In the genomic region with DNA sequence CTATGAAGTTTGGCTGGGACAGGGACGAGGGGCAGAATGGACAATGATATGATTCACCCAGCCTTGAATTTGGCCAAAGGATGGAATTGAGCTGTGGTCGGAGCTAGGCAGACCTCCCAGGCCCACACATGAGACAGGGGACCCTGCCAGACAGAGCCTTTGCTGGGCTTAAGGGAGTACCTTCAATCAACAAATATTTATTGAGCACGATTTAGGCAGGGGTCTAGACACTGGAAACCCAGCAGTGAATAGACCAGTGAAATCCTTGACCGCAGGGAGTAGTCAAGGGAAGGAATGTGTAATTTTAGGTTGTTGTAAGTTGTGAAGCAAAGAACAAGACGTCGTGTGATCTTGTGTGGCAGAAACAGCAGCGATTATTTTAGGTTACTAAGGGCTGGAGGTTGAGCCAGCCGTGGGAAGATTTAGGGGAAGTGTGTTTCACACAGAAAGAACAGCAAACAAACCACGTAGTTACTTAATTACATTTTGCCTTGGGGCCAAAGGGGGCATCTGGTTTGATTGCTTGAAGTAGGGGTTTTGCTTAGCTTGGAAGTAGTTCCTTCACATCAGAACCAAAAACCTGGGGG, we compare ENCODE assay signal across 8 cellular contexts. TPM values are rescaled to one million over a fixed set of nuclear protein-coding genes. Genes with fewer than 3 reads are reported as not detected.
DNase-seq lines count a peak whose midpoint lies in the region; ATAC-seq, FAIRE-seq and TF ChIP-seq lines count a peak whose summit lies in the region.

No MANE protein-coding gene starts in this region.

- peaks cover 28% of the 10 kb centered on the region for H3K4me1 Mint-ChIP-seq in activated naive CD8-positive, alpha-beta T cell (ENCODE audit: low read depth)
- H3K4me1 Mint-ChIP-seq in stimulated activated naive CD8-positive, alpha-beta T cell treated with anti-CD3 and anti-CD28 coated beads, Interleukin-15, amount 100 ng/mL, for 72 hours, result peaks cover 26% of the 10 kb centered on the region

- DNase-seq in GM19239 (ENCODE audit: insufficient read length, low spot score) (no peak), NB4 (ENCODE audit: low read depth) (peak; percentile 90), keratinocyte (ENCODE audit: low read depth, low spot score) (no peak), NCI-H1930 (lab: John Stamatoyannopoulos, UW) (no peak), epidermal melanocyte (ENCODE audit: insufficient read length, low spot score) (no peak)
- peak in 1 of 2 donors; percentile 38 for DNase-seq in stimulated activated naive CD8-positive, alpha-beta T cell treated with anti-CD3 and anti-CD28 coated beads, Interleukin-15, amount 100 ng/mL, for 72 hours

- peak overlapping the region; percentile 99 for H3K27ac Mint-ChIP-seq in activated naive CD8-positive, alpha-beta T cell
- peak overlapping the region; percentile 98 to 99 for H3K27ac Mint-ChIP-seq in stimulated activated naive CD8-positive, alpha-beta T cell treated with anti-CD3 and anti-CD28 coated beads, Interleukin-15, amount 100 ng/mL, for 72 hours

- H4K20me1 ChIP-seq in keratinocyte (ENCODE audit: control insufficient read depth, extremely low read depth, insufficient read depth, low read length), result no peaks in the 10 kb centered on the region

- H3K27ac ChIP-seq in keratinocyte (ENCODE audit: control insufficient read depth, insufficient read depth, low read length), result peak overlapping the region; percentile 56

- peak overlapping the region; percentile 97 for H3K4me3 Mint-ChIP-seq in activated naive CD8-positive, alpha-beta T cell
- peak overlapping the region; percentile 89 to 91 for H3K4me3 Mint-ChIP-seq in stimulated activated naive CD8-positive, alpha-beta T cell treated with anti-CD3 and anti-CD28 coated beads, Interleukin-15, amount 100 ng/mL, for 72 hours

- TF ChIP-seq POLR2A in NB4 (IDR thresholded peaks at IDR 0.05; ENCODE audit: extremely low read depth, insufficient read length), result no peak

- no peaks in the 10 kb centered on the region for H3K9me3 ChIP-seq in keratinocyte (ENCODE audit: control insufficient read depth, low read depth, low read length)

- peak overlapping the region; percentile 95 for H3K4me2 ChIP-seq in keratinocyte (ENCODE audit: control insufficient read depth, extremely low read depth, insufficient read depth, low read depth, low read length)

- no peaks in the 10 kb centered on the region for H3K36me3 ChIP-seq in keratinocyte (ENCODE audit: control insufficient read depth in 2 of 2, extremely low read depth in 1 of 2, insufficient read depth in 2 of 2, low read length in 2 of 2)

- H3K4me3 ChIP-seq in NB4 (ENCODE audit: low read depth, low read length) (peak overlapping the region; percentile 70), keratinocyte (ENCODE audit: control insufficient read depth in 2 of 3, extremely low read depth in 1 of 3, insufficient read depth in 2 of 3, low read depth in 1 of 3, low read length in 3 of 3) (peak overlapping the region in 2 of 3 experiments; percentile 15 to 98)

- H3K79me2 ChIP-seq in keratinocyte (ENCODE audit: control insufficient read depth, insufficient read depth, low read length), result peaks cover 2% of the 10 kb centered on the region

- peak overlapping the region; percentile 68 for H3K9ac ChIP-seq in keratinocyte (ENCODE audit: control insufficient read depth, extremely low read depth, insufficient read depth, low read length)

- H3K9me3 Mint-ChIP-seq in activated naive CD8-positive, alpha-beta T cell (ENCODE audit: low read depth), result no peaks in the 10 kb centered on the region
- no peaks in the 10 kb centered on the region for H3K9me3 Mint-ChIP-seq in stimulated activated naive CD8-positive, alpha-beta T cell treated with anti-CD3 and anti-CD28 coated beads, Interleukin-15, amount 100 ng/mL, for 72 hours

- H2AFZ ChIP-seq in keratinocyte (ENCODE audit: control insufficient read depth, low read length), result peak overlapping the region; percentile 65

- H3K36me3 Mint-ChIP-seq in activated naive CD8-positive, alpha-beta T cell, result no peaks in the 10 kb centered on the region

- TF ChIP-seq CTCF in NB4 (IDR thresholded peaks at IDR 0.05; ENCODE audit: low read depth, low read length) (no peak), keratinocyte (optimal IDR thresholded peaks at IDR 0.05 in 1 of 3, IDR thresholded peaks at IDR 0.05 in 1 of 3, conservative IDR thresholded peaks at IDR 0.05 in 1 of 3; ENCODE audit: extremely low read depth in 1 of 3, insufficient read depth in 2 of 3, low read length in 3 of 3) (no peak)

- no peaks in the 10 kb centered on the region for H3K27me3 Mint-ChIP-seq in activated naive CD8-positive, alpha-beta T cell
- no peaks in the 10 kb centered on the region for H3K27me3 Mint-ChIP-seq in stimulated activated naive CD8-positive, alpha-beta T cell treated with anti-CD3 and anti-CD28 coated beads, Interleukin-15, amount 100 ng/mL, for 72 hours

- ATAC-seq in stimulated activated naive CD8-positive, alpha-beta T cell treated with anti-CD3 and anti-CD28 coated beads, Interleukin-15, amount 100 ng/mL, for 72 hours, result peak; percentile 22
- no peak for ATAC-seq in HG03439 (IDR thresholded peaks at IDR 0.05; ENCODE audit: unreplicated experiment)

- peak; percentile 89 for FAIRE-seq in GM19239 (lab: Jason Lieb, UNC)
- no peak for FAIRE-seq in keratinocyte (lab: Jason Lieb, UNC)

- peaks cover 3% of the 10 kb centered on the region for H3K9me1 ChIP-seq in keratinocyte (ENCODE audit: control insufficient read depth, extremely low read depth, insufficient read depth, low read length)

- H3K4me1 ChIP-seq in keratinocyte (ENCODE audit: control insufficient read depth, extremely low read depth, insufficient read depth, low read length), result peaks cover 23% of the 10 kb centered on the region

- dilution Hi-C loops in keratinocyte (cut with MboI; ENCODE audit: extremely low pct_ligation_motif_present, low sequenced_read_pairs), result no loop called here

- H3K27me3 ChIP-seq in keratinocyte (ENCODE audit: control insufficient read depth, extremely low read depth, insufficient read depth, low read length), result no peaks in the 10 kb centered on the region

RNA-seq across cellular contexts. Expression of gene AP1M2, which starts 16.9 kb away (rescaled TPM):
- 83.1 to 122 TPM (median 109 TPM) in 3 replicates for polyA plus RNA-seq in keratinocyte
- 32.6 TPM for polyA plus RNA-seq in keratinocyte (2011; ENCODE audit: low read depth)
- 89.6 and 103 TPM in 2 replicates for polyA plus RNA-seq in keratinocyte (2011; cell fraction: cytosol; rRNA removed)
- polyA plus RNA-seq in keratinocyte (2011; cell fraction: nucleus; rRNA removed), result 68.6 and 85.6 TPM in 2 replicates
- 76.8 and 87.2 TPM in 2 replicates for polyA plus RNA-seq in keratinocyte (2012; ENCODE audit: low replicate concordance)
- polyA minus RNA-seq in keratinocyte, result 137 to 221 TPM (median 160 TPM) in 3 replicates
- polyA minus RNA-seq in keratinocyte (2011; cell fraction: cytosol; rRNA and poly(A)+ RNA removed), result 129 TPM
- polyA minus RNA-seq in keratinocyte (2011; cell fraction: nucleus; rRNA and poly(A)+ RNA removed), result 42.7 and 56.3 TPM in 2 replicates

RNA-seq across cellular contexts. Expression of gene SLC44A2, which starts 21.4 kb away (rescaled TPM):
- polyA plus RNA-seq in keratinocyte, result 78.7 to 148 TPM (median 94.7 TPM) in 3 replicates
- polyA plus RNA-seq in keratinocyte (2011; ENCODE audit: low read depth), result 78.0 TPM
- polyA plus RNA-seq in keratinocyte (2011; cell fraction: cytosol; rRNA removed), result 85.3 and 87.1 TPM in 2 replicates
- 182 and 185 TPM in 2 replicates for polyA plus RNA-seq in keratinocyte (2011; cell fraction: nucleus; rRNA removed)
- polyA plus RNA-seq in keratinocyte (2012; ENCODE audit: low replicate concordance), result 110 and 189 TPM in 2 replicates
- polyA minus RNA-seq in keratinocyte, result 141 to 357 TPM (median 142 TPM) in 3 replicates
- 132 TPM for polyA minus RNA-seq in keratinocyte (2011; cell fraction: cytosol; rRNA and poly(A)+ RNA removed)
- polyA minus RNA-seq in keratinocyte (2011; cell fraction: nucleus; rRNA and poly(A)+ RNA removed), result 103 and 135 TPM in 2 replicates

RNA-seq across cellular contexts. Expression of gene CDKN2D, which starts 35.2 kb away (rescaled TPM):
- polyA plus RNA-seq in keratinocyte, result 3.9 to 7.3 TPM (median 6.8 TPM) in 3 replicates
- polyA plus RNA-seq in keratinocyte (2011; ENCODE audit: low read depth), result 1.9 TPM
- 4.1 and 8.0 TPM in 2 replicates for polyA plus RNA-seq in keratinocyte (2011; cell fraction: cytosol; rRNA removed)
- polyA plus RNA-seq in keratinocyte (2011; cell fraction: nucleus; rRNA removed), result 4.1 and 5.0 TPM in 2 replicates
- polyA plus RNA-seq in keratinocyte (2012; ENCODE audit: low replicate concordance), result 4.8 and 13.1 TPM in 2 replicates
- 2.5 to 6.5 TPM (median 2.8 TPM) in 3 replicates for polyA minus RNA-seq in keratinocyte
- 10.0 TPM for polyA minus RNA-seq in keratinocyte (2011; cell fraction: cytosol; rRNA and poly(A)+ RNA removed)
- polyA minus RNA-seq in keratinocyte (2011; cell fraction: nucleus; rRNA and poly(A)+ RNA removed), result 0.93 and 0.95 TPM in 2 replicates

RNA-seq across cellular contexts. Expression of gene KRI1, which starts 38.2 kb away (rescaled TPM):
- polyA plus RNA-seq in keratinocyte, result 13.4 to 19.0 TPM (median 13.5 TPM) in 3 replicates
- 48.2 TPM for polyA plus RNA-seq in keratinocyte (2011; ENCODE audit: low read depth)
- 7.6 and 12.7 TPM in 2 replicates for polyA plus RNA-seq in keratinocyte (2011; cell fraction: cytosol; rRNA removed)
- polyA plus RNA-seq in keratinocyte (2011; cell fraction: nucleus; rRNA removed), result 41.0 and 42.6 TPM in 2 replicates
- 12.5 and 20.2 TPM in 2 replicates for polyA plus RNA-seq in keratinocyte (2012; ENCODE audit: low replicate concordance)
- 4.5 to 7.4 TPM (median 5.3 TPM) in 3 replicates for polyA minus RNA-seq in keratinocyte
- 13.8 TPM for polyA minus RNA-seq in keratinocyte (2011; cell fraction: cytosol; rRNA and poly(A)+ RNA removed)
- polyA minus RNA-seq in keratinocyte (2011; cell fraction: nucleus; rRNA and poly(A)+ RNA removed), result 8.1 and 9.8 TPM in 2 replicates

RNA-seq across cellular contexts. Expression of gene ILF3, which starts 50.2 kb away (rescaled TPM):
- 81.0 to 173 TPM (median 162 TPM) in 3 replicates for polyA plus RNA-seq in keratinocyte
- polyA plus RNA-seq in keratinocyte (2011; ENCODE audit: low read depth), result 135 TPM
- 89.6 and 94.1 TPM in 2 replicates for polyA plus RNA-seq in keratinocyte (2011; cell fraction: cytosol; rRNA removed)
- 267 and 278 TPM in 2 replicates for polyA plus RNA-seq in keratinocyte (2011; cell fraction: nucleus; rRNA removed)
- 80.2 and 177 TPM in 2 replicates for polyA plus RNA-seq in keratinocyte (2012; ENCODE audit: low replicate concordance)
- 81.5 to 140 TPM (median 115 TPM) in 3 replicates for polyA minus RNA-seq in keratinocyte
- 85.0 TPM for polyA minus RNA-seq in keratinocyte (2011; cell fraction: cytosol; rRNA and poly(A)+ RNA removed)
- polyA minus RNA-seq in keratinocyte (2011; cell fraction: nucleus; rRNA and poly(A)+ RNA removed), result 71.8 and 99.7 TPM in 2 replicates
